4 cellular contexts compared by ENCODE assay signal in the genomic region with DNA sequence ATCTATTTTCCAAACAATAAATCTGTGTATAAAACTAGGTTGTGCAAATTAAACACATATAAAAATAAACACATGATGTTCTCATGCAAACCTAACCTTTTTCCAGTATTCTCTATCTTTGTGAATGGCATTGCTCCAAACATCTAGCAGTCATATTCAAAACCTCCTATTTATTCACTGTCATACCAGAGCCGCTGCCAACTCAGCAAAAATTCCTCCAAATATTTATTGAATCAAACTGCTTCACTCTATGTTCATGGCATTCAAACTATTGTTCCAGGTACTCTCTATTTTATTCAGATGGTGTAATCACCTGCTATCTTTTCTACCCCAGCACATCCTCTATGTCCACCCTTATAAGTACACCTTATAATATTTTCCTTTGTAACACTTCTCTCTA.
TF ChIP-seq lines count a peak whose summit lies in the region.

No MANE protein-coding gene starts in this region.

TF ChIP-seq in HepG2, 621 proteins besides CTCF, POLR2A, EP300 and RAD21:
- peak; percentile 60 to 79 for TF ChIP-seq MAFK (conservative IDR thresholded peaks at IDR 0.05 in 1 of 2, IDR thresholded peaks at IDR 0.05 in 1 of 2; ENCODE audit: low read length in 2 of 2)
- TF ChIP-seq, protein P1, sequence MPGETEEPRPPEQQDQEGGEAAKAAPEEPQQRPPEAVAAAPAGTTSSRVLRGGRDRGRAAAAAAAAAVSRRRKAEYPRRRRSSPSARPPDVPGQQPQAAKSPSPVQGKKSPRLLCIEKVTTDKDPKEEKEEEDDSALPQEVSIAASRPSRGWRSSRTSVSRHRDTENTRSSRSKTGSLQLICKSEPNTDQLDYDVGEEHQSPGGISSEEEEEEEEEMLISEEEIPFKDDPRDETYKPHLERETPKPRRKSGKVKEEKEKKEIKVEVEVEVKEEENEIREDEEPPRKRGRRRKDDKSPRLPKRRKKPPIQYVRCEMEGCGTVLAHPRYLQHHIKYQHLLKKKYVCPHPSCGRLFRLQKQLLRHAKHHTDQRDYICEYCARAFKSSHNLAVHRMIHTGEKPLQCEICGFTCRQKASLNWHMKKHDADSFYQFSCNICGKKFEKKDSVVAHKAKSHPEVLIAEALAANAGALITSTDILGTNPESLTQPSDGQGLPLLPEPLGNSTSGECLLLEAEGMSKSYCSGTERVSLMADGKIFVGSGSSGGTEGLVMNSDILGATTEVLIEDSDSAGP (CRISPR knock-in tag; IDR thresholded peaks at IDR 0.05; ENCODE audit: borderline replicate concordance), result no peak
- TF ChIP-seq MAFF (IDR thresholded peaks at IDR 0.05; ENCODE audit: low read depth, low read length), result peak; percentile 71

TF ChIP-seq in A549, 52 proteins besides CTCF, POLR2A, EP300 and RAD21:
- TF ChIP-seq SMC3 (IDR thresholded peaks at IDR 0.05) (no peak), MAFK (IDR thresholded peaks at IDR 0.05; ENCODE audit: partially characterized antibody) (peak; percentile 48), FOXS1 (CRISPR knock-in tag; IDR thresholded peaks at IDR 0.05) (no peak), NFE2L2 (conservative IDR thresholded peaks at IDR 0.05; ENCODE audit: low read length) (no peak), ZSCAN20 (CRISPR knock-in tag; IDR thresholded peaks at IDR 0.05) (no peak), TFCP2L1 (CRISPR knock-in tag; IDR thresholded peaks at IDR 0.05) (no peak), CHD4 (IDR thresholded peaks at IDR 0.05; ENCODE audit: borderline replicate concordance) (no peak)

TF ChIP-seq in IMR-90, 13 proteins besides CTCF, POLR2A, EP300 and RAD21:
- TF ChIP-seq MAFK (IDR thresholded peaks at IDR 0.05; ENCODE audit: low read depth, low read length), result peak; percentile 82
- no peak for TF ChIP-seq MAZ (IDR thresholded peaks at IDR 0.05; ENCODE audit: borderline replicate concordance, low read depth, low read length)
- no peak for TF ChIP-seq CEBPB (IDR thresholded peaks at IDR 0.05; ENCODE audit: low read depth, low read length)
TF ChIP-seq in IMR-90: peak in this region for 1.

TF ChIP-seq in K562, 482 proteins besides CTCF, POLR2A, EP300 and RAD21:
- TF ChIP-seq ZNF316 (IDR thresholded peaks at IDR 0.05) (peak; percentile 14; the same call in 1 of the 2 replicates), MAFG (tag; conservative IDR thresholded peaks at IDR 0.05) (peak; percentile 35), HMGN3 (IDR thresholded peaks at IDR 0.05; ENCODE audit: borderline replicate concordance, extremely low read depth, insufficient read length, low read depth, low read length) (no peak)
